ENCODE assay signal across 19 cellular contexts in genomic region chr2:225055714-225056113, GRCh38.
"Had no signal": no experiment of that assay in that cellular context is flagged by ENCODE, and none has a peak within 500 bp of the region (broad histone marks: within the 10 kb centered on the region; RNA-seq: fewer than 3 reads in every experiment).

No MANE protein-coding gene starts in this region.

- H3K4me3 ChIP-seq: adrenal gland, gastroesophageal sphincter, heart left ventricle, left ventricle myocardium inferior, prostate gland, right atrium auricular region, tibial artery had no signal

- H3K27me3 ChIP-seq: adrenal gland, gastroesophageal sphincter, heart left ventricle, right atrium auricular region, tibial artery had no signal

- H3K27ac ChIP-seq: adrenal gland, gastroesophageal sphincter, heart left ventricle, left ventricle myocardium inferior, prostate gland, right atrium auricular region, tibial artery, VCaP had no signal

- H3K27me3 Mint-ChIP-seq: dendritic cell treated with granulocyte-macrophage colony-stimulating factor and Interleukin-4, amounts not matched to agents 40 ng/mL and 50 ng/mL, for 4 days had no signal

- H3K9me3 ChIP-seq: gastroesophageal sphincter, prostate gland, tibial artery had no signal

- FAIRE-seq: bronchial epithelial cell had no signal

- H3K36me3 ChIP-seq: adrenal gland, gastroesophageal sphincter, heart left ventricle, left ventricle myocardium inferior, prostate gland, right atrium auricular region had no signal

- DNase-seq: activated CD4-positive, CD25-positive, alpha-beta regulatory T cell treated with anti-CD3 and anti-CD28 coated beads, Interleukin-2, amount 50 U/mL, for 72 hours; activated naive CD4-positive, alpha-beta T cell treated with anti-CD3 and anti-CD28 coated beads for 36 hours; activated T-cell treated with anti-CD3 and anti-CD28 coated beads for 4 hours; adrenal gland; effector CD8-positive, alpha-beta T cell; heart left ventricle; left ventricle myocardium inferior; mammary epithelial cell; stimulated activated CD4-positive, alpha-beta T cell treated with anti-CD3 and anti-CD28 coated beads, Interleukin-2, amount 100 ng/mL, for 24 hours; stimulated activated naive CD4-positive, alpha-beta T cell treated with Interleukin-2 at 50 U/mL for 16 hours; tibial artery had no signal

- H3K4me1 ChIP-seq: adrenal gland, gastroesophageal sphincter, heart left ventricle, left ventricle myocardium inferior, prostate gland, right atrium auricular region, tibial artery had no signal

- H3K4me3 Mint-ChIP-seq: activated naive CD4-positive, alpha-beta T cell treated with anti-CD3 and anti-CD28 coated beads for 36 hours; dendritic cell treated with granulocyte-macrophage colony-stimulating factor and Interleukin-4, amounts not matched to agents 40 ng/mL and 50 ng/mL, for 4 days had no signal

- ATAC-seq: esophagus mucosa, gastroesophageal sphincter, heart left ventricle, SK-N-SH treated with all-trans-retinoic acid at 6 μM for 48 hours had no signal

- H3K27ac Mint-ChIP-seq: activated naive CD4-positive, alpha-beta T cell treated with anti-CD3 and anti-CD28 coated beads for 36 hours; dendritic cell treated with granulocyte-macrophage colony-stimulating factor and Interleukin-4, amounts not matched to agents 40 ng/mL and 50 ng/mL, for 4 days had no signal

- H3K9me3 Mint-ChIP-seq: activated naive CD4-positive, alpha-beta T cell treated with anti-CD3 and anti-CD28 coated beads for 36 hours; dendritic cell treated with granulocyte-macrophage colony-stimulating factor and Interleukin-4, amounts not matched to agents 40 ng/mL and 50 ng/mL, for 4 days had no signal
